In the genomic region with DNA sequence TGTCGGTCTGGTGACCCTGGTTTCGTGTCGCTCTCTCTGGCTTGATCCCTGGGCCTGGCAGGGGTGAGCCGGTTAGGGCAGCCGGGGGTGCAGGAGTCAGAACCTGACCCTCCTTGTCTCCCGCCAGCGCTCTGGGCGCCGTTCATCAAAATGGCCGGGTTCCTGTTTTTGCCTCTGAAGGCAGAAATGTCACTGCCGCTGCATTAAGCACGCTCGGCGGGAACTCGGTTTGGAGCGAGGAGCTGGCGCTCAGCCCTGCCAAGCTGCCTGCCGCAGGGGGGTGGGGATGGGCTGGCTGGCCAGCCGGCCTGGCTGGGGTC, we compare ENCODE assay signal across 8 cellular contexts.
DNase-seq lines count a peak whose midpoint lies in the region; ATAC-seq and TF ChIP-seq lines count a peak whose summit lies in the region.

No MANE protein-coding gene starts in this region.

- intact Hi-C loops in breast epithelium (cut with DNase I; ENCODE audit: low total_unique reads): no loop called here

- no peak for ATAC-seq in GM21367 (IDR thresholded peaks at IDR 0.05; ENCODE audit: unreplicated experiment)

- TF ChIP-seq CTCF in AG09309 (IDR thresholded peaks at IDR 0.05; ENCODE audit: control insufficient read depth, insufficient read depth, low read depth, low read length, missing control alignments): no peak
- TF ChIP-seq CTCF in breast epithelium (IDR thresholded peaks at IDR 0.05): no peak

- H3K4me3 ChIP-seq in AG09309 (ENCODE audit: control insufficient read depth, low read depth, low read length): peak overlapping the region; percentile 41; the same call in 1 of the 2 replicates
- H3K4me3 ChIP-seq in Jurkat, Clone E6-1 (ENCODE audit: low read length): peak overlapping the region; percentile 47
- H3K4me3 ChIP-seq in breast epithelium: peak overlapping the region; percentile 43 to 81 (median 59)
- H3K4me3 ChIP-seq in mucosa of stomach (ENCODE audit: low read length): peak overlapping the region; percentile 14

- no peak for TF ChIP-seq POLR2A in breast epithelium (IDR thresholded peaks at IDR 0.05)

- H3K4me1 ChIP-seq in breast epithelium: peaks cover 0 to 12% of the 10 kb centered on the region in 2 donors
- H3K4me1 ChIP-seq in mucosa of stomach (ENCODE audit: control insufficient read depth, insufficient read depth, low read length): peaks cover 46% of the 10 kb centered on the region

- DNase-seq in AG09309 (ENCODE audit: low read depth): no peak
- DNase-seq in Jurkat, Clone E6-1 (ENCODE audit: low read depth, low spot score): no peak
- DNase-seq in breast epithelium (ENCODE audit: low spot score in 2 of 2): no peak
- no peak for DNase-seq in stimulated activated CD4-positive, alpha-beta T cell treated with anti-CD3 and anti-CD28 coated beads, Interleukin-4, amount 100 ng/mL, for 4 hours
- no peak for DNase-seq in NCI-H82 treated with DMSO at 0.1 percent for 48 hours (lab: John Stamatoyannopoulos, UW; ENCODE audit: unreplicated experiment)
- no peak for DNase-seq in HuH-7 (ENCODE audit: low spot score)

- H3K9ac ChIP-seq in mucosa of stomach (ENCODE audit: low read length): peak overlapping the region; percentile 28

- peak overlapping the region; percentile 6 to 38 for H3K27ac ChIP-seq in breast epithelium

- H3K36me3 ChIP-seq in breast epithelium (no peaks in the 10 kb centered on the region), mucosa of stomach (ENCODE audit: control insufficient read depth, insufficient read depth, low read length) (no peaks in the 10 kb centered on the region)

- H3K9me3 ChIP-seq in breast epithelium: no peaks in the 10 kb centered on the region
- no peaks in the 10 kb centered on the region for H3K9me3 ChIP-seq in mucosa of stomach (ENCODE audit: control insufficient read depth, low read length)

- H3K27me3 ChIP-seq in breast epithelium (no peaks in the 10 kb centered on the region), mucosa of stomach (ENCODE audit: control insufficient read depth, insufficient read depth, low read length) (peaks cover 31% of the 10 kb centered on the region)
